Comparison of ENCODE assay signal across 33 cellular contexts in the genomic region with DNA sequence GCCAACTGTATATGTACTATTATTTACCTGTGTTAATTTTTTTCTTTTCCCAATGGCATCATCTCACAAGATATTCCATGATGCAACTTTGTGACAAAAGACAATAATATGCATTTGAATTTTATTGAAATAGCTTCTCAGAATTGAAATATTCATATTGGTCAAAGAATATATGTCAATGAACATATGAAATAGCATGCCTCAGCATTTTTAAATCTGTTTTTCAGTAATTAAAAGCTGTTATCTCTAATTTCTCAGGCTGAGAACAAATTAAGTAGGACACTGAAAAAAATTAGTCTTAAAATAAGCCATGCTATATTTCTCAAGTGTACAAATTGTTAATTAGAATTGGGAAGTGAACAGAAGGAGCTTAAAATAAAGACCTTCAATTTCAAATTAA.
DNase-seq lines count a peak whose midpoint lies in the region; ATAC-seq, FAIRE-seq and TF ChIP-seq lines count a peak whose summit lies in the region.
"Had no signal": no experiment of that assay in that cellular context is flagged by ENCODE, and none has a peak within 500 bp of the region (broad histone marks: within the 10 kb centered on the region; RNA-seq: fewer than 3 reads in every experiment).

No MANE protein-coding gene starts in this region.

- no peak overlapping the region for H2BK120ac ChIP-seq in IMR-90 (ENCODE audit: low read depth, low read length)

- in situ Hi-C loops in HepG2 (cut with HindIII; ENCODE audit: extremely low pct_ligation_motif_present, low pct_unique_long_range_greater_than_20kb), result no loop called here
- in situ Hi-C loops in IMR-90 (cut with MboI; ENCODE audit: low sequenced_read_pairs), result no loop called here
- in situ Hi-C loops in K562 (cut with MboI), result no loop called here

- H3K14ac ChIP-seq in IMR-90 (replicated peaks; ENCODE audit: low read depth, low read length), result no peak overlapping the region

- no peak overlapping the region for H3K23ac ChIP-seq in IMR-90 (ENCODE audit: low read depth, low read length)

- no peak for TF ChIP-seq CTCF in HepG2 (CRISPR knock-in tag; IDR thresholded peaks at IDR 0.05)
- no peak for TF ChIP-seq CTCF in right lobe of liver (IDR thresholded peaks at IDR 0.05)
- no peak for TF ChIP-seq CTCF in A549 (IDR thresholded peaks at IDR 0.05)
- no peak for TF ChIP-seq CTCF in IMR-90 (conservative IDR thresholded peaks at IDR 0.05; ENCODE audit: low read depth, low read length)
- TF ChIP-seq CTCF in K562 (IDR thresholded peaks at IDR 0.05 in 2 of 3, conservative IDR thresholded peaks at IDR 0.05 in 1 of 3; ENCODE audit: insufficient read depth in 2 of 3, low read depth in 1 of 3, low read length in 3 of 3), result no peak

- no peaks in the 10 kb centered on the region for H3K79me2 ChIP-seq in HepG2 (ENCODE audit: insufficient read depth, low read length)
- H3K79me2 ChIP-seq in K562 (ENCODE audit: control insufficient read depth, insufficient read depth, low read length), result no peaks in the 10 kb centered on the region

- H4K8ac ChIP-seq in IMR-90 (ENCODE audit: low read depth in 2 of 2, low read length in 2 of 2), result no peak overlapping the region

- POLR2A ChIA-PET in HepG2 (lab: Yijun Ruan, JAX), result no interaction called here
- POLR2A ChIA-PET in A549 (lab: Yijun Ruan, JAX), result no interaction called here
- POLR2A ChIA-PET in IMR-90 (lab: Charles Lee; ENCODE audit: unreplicated experiment), result interaction anchor here (0.6 kb wide), 1 partner anchor 536 kb away, joined by 3 read pairs; no protein-coding TSS in a partner anchor
- POLR2A ChIA-PET in K562 (lab: Yijun Ruan, JAX), result no interaction called here

- no peak overlapping the region for H2BK20ac ChIP-seq in IMR-90 (ENCODE audit: low read depth, low read length)

- no peak overlapping the region for H3K9ac ChIP-seq in HepG2 (ENCODE audit: insufficient read depth, low read depth, low read length)
- no peak overlapping the region for H3K9ac ChIP-seq in IMR-90 (ENCODE audit: low read depth, low read length)
- H3K9ac ChIP-seq in K562 (ENCODE audit: insufficient read depth in 1 of 2, low read depth in 2 of 2, low read length in 2 of 2), result no peak overlapping the region
- H3K9ac ChIP-seq: BLaER1; BLaER1 treated with 17β-estradiol and CSF1 and Interleukin-3, amounts not matched to agents 10 nM and 100 nM had no signal

- H3K4ac ChIP-seq in IMR-90 (ENCODE audit: low read depth, low read length), result no peak overlapping the region

- TF ChIP-seq POLR2A in HepG2 (IDR thresholded peaks at IDR 0.05; ENCODE audit: insufficient read depth in 1 of 2, low read depth in 2 of 2, low read length in 2 of 2) (no peak), right lobe of liver (IDR thresholded peaks at IDR 0.05) (no peak), A549 (IDR thresholded peaks at IDR 0.05; ENCODE audit: low read length) (no peak), IMR-90 (IDR thresholded peaks at IDR 0.05; ENCODE audit: low read depth, low read length) (no peak), K562 (conservative IDR thresholded peaks at IDR 0.05) (no peak)

- BruUV-seq in HepG2 (replicated peaks; lab: Mats Ljungman, UMichigan), result no TSS peak
- BruUV-seq in IMR-90 (replicated peaks; lab: Mats Ljungman, UMichigan), result no TSS peak
- no TSS peak for BruUV-seq in K562 (replicated peaks; lab: Mats Ljungman, UMichigan)

- H3K27me3 ChIP-seq in HepG2 (ENCODE audit: control insufficient read depth in 1 of 2, insufficient read depth in 2 of 2, low read length in 2 of 2) (no peaks in the 10 kb centered on the region), right lobe of liver (no peaks in the 10 kb centered on the region), IMR-90 (ENCODE audit: control insufficient read depth, insufficient read depth, low read length) (no peaks in the 10 kb centered on the region; the same call in 1 of the 2 replicates), K562 (ENCODE audit: control insufficient read depth in 2 of 2, insufficient read depth in 2 of 2, low read length in 2 of 2) (no peaks in the 10 kb centered on the region)
- H3K27me3 ChIP-seq: BE2C; BLaER1; BLaER1 treated with 17β-estradiol and CSF1 and Interleukin-3, amounts not matched to agents 10 nM and 100 nM had no signal

- no peak overlapping the region for H3K4me3 ChIP-seq in HepG2 (replicated peaks in 1 of 3; ENCODE audit: insufficient read depth in 1 of 3, low read depth in 2 of 3, low read length in 3 of 3)
- no peak overlapping the region for H3K4me3 ChIP-seq in right lobe of liver
- no peak overlapping the region for H3K4me3 ChIP-seq in A549
- no peak overlapping the region for H3K4me3 ChIP-seq in IMR-90 (ENCODE audit: insufficient read depth, low read depth, low read length)
- no peak overlapping the region for H3K4me3 ChIP-seq in K562
- H3K4me3 ChIP-seq: BLaER1; BLaER1 treated with 17β-estradiol and CSF1 and Interleukin-3, amounts not matched to agents 10 nM and 100 nM had no signal

- no peak overlapping the region for H2BK5ac ChIP-seq in IMR-90 (ENCODE audit: low read depth, low read length, poor library complexity, severe bottlenecking)

- FAIRE-seq in HepG2 (lab: Jason Lieb, UNC), result no peak
- no peak for FAIRE-seq in A549 (lab: Jason Lieb, UNC)
- FAIRE-seq in K562 (lab: Jason Lieb, UNC), result no peak
- FAIRE-seq: D721Med had no signal

- H3K27ac ChIP-seq in HepG2 (ENCODE audit: extremely low read length, insufficient read depth, low read length) (no peak overlapping the region), right lobe of liver (no peak overlapping the region), A549 (no peak overlapping the region), IMR-90 (ENCODE audit: insufficient read depth, low read length) (no peak overlapping the region), K562 (ENCODE audit: extremely low read depth, low read depth, low read length) (no peak overlapping the region)
- H3K27ac ChIP-seq: 22Rv1; BLaER1; BLaER1 treated with 17β-estradiol and CSF1 and Interleukin-3, amounts not matched to agents 10 nM and 100 nM; C4-2B had no signal

- no peak overlapping the region for H2AK9ac ChIP-seq in IMR-90 (replicated peaks; ENCODE audit: low read depth, low read length, poor library complexity)

- H3K9me3 ChIP-seq in HepG2 (ENCODE audit: low read length) (no peaks in the 10 kb centered on the region), right lobe of liver (no peaks in the 10 kb centered on the region), A549 (no peaks in the 10 kb centered on the region), IMR-90 (ENCODE audit: control insufficient read depth, insufficient read depth, low read length) (no peaks in the 10 kb centered on the region), K562 (replicated peaks; ENCODE audit: control insufficient read depth, insufficient read depth, low read depth, low read length) (no peaks in the 10 kb centered on the region)
- H3K9me3 ChIP-seq: BE2C; BLaER1; BLaER1 treated with 17β-estradiol and CSF1 and Interleukin-3, amounts not matched to agents 10 nM and 100 nM; Caco-2 had no signal

- no peak for ATAC-seq in HepG2
- ATAC-seq in right lobe of liver, result no peak
- no peak for ATAC-seq in A549
- ATAC-seq in IMR-90 (ENCODE audit: low read depth), result no peak
- ATAC-seq in K562, result no peak
- ATAC-seq in GM19467 (IDR thresholded peaks at IDR 0.05; ENCODE audit: unreplicated experiment), result no peak
- ATAC-seq in GM21360 (IDR thresholded peaks at IDR 0.05; ENCODE audit: unreplicated experiment), result no peak
- ATAC-seq: CD8-positive, alpha-beta T cell had no signal

- intact Hi-C loops in HepG2 (cut with micrococcal nuclease; ENCODE audit: unreplicated experiment), result no loop called here
- intact Hi-C loops in right lobe of liver (cut with DNase I), result no loop called here
- intact Hi-C loops in IMR-90 (cut with micrococcal nuclease), result no loop called here
- intact Hi-C loops in K562 (cut with micrococcal nuclease), result no loop called here

- H3K56ac ChIP-seq in IMR-90 (ENCODE audit: extremely low read depth, insufficient read depth, low read length), result no peak overlapping the region

- H3K4me1 ChIP-seq in HepG2 (ENCODE audit: insufficient read depth, low read length) (no peaks in the 10 kb centered on the region), right lobe of liver (no peaks in the 10 kb centered on the region), A549 (no peaks in the 10 kb centered on the region), IMR-90 (ENCODE audit: control insufficient read depth, insufficient read depth, low read length) (no peaks in the 10 kb centered on the region), K562 (replicated peaks in 1 of 2; ENCODE audit: control insufficient read depth in 2 of 2, insufficient read depth in 2 of 2, low read length in 2 of 2) (no peaks in the 10 kb centered on the region)
- H3K4me1 ChIP-seq: BE2C; BLaER1; BLaER1 treated with 17β-estradiol and CSF1 and Interleukin-3, amounts not matched to agents 10 nM and 100 nM; Caco-2 had no signal

- no peak overlapping the region for H4K5ac ChIP-seq in IMR-90 (ENCODE audit: low read depth, low read length)

- H3K36me3 ChIP-seq in HepG2 (replicated peaks in 1 of 2; ENCODE audit: control insufficient read depth in 1 of 2, insufficient read depth in 2 of 2, low read length in 2 of 2) (no peaks in the 10 kb centered on the region), right lobe of liver (no peaks in the 10 kb centered on the region), IMR-90 (ENCODE audit: control insufficient read depth, insufficient read depth, low read length) (no peaks in the 10 kb centered on the region), K562 (ENCODE audit: control insufficient read depth, insufficient read depth, low read length) (no peaks in the 10 kb centered on the region)
- H3K36me3 ChIP-seq: BE2C; BLaER1; BLaER1 treated with 17β-estradiol and CSF1 and Interleukin-3, amounts not matched to agents 10 nM and 100 nM had no signal

- H4K20me1 ChIP-seq in HepG2 (ENCODE audit: insufficient read depth, low read length), result no peaks in the 10 kb centered on the region
- H4K20me1 ChIP-seq in IMR-90 (ENCODE audit: insufficient read depth, low read length), result no peaks in the 10 kb centered on the region
- H4K20me1 ChIP-seq in K562 (replicated peaks; ENCODE audit: control insufficient read depth, insufficient read depth, low read length), result no peaks in the 10 kb centered on the region
- H4K20me1 ChIP-seq: BLaER1; BLaER1 treated with 17β-estradiol and CSF1 and Interleukin-3, amounts not matched to agents 10 nM and 100 nM had no signal

- H3K4me2 ChIP-seq in HepG2 (ENCODE audit: low read depth, low read length), result no peak overlapping the region
- H3K4me2 ChIP-seq in A549, result no peak overlapping the region
- no peak overlapping the region for H3K4me2 ChIP-seq in IMR-90 (ENCODE audit: low read depth, low read length)
- H3K4me2 ChIP-seq in K562 (ENCODE audit: insufficient read depth, low read length), result no peak overlapping the region
- H3K4me2 ChIP-seq: BLaER1; BLaER1 treated with 17β-estradiol and CSF1 and Interleukin-3, amounts not matched to agents 10 nM and 100 nM had no signal

- TF ChIP-seq EP300 in HepG2 (IDR thresholded peaks at IDR 0.05; ENCODE audit: low read depth in 2 of 2, low read length in 2 of 2) (no peak), HepG2 (CRISPR knock-in tag; IDR thresholded peaks at IDR 0.05; ENCODE audit: borderline replicate concordance) (no peak), A549 (IDR thresholded peaks at IDR 0.05) (no peak), K562 (IDR thresholded peaks at IDR 0.05; ENCODE audit: low read length) (no peak)

- H2AFZ ChIP-seq in HepG2 (ENCODE audit: low read length) (no peak overlapping the region), IMR-90 (replicated peaks; ENCODE audit: low read length, poor library complexity) (no peak overlapping the region), K562 (ENCODE audit: low read depth, low read length) (no peak overlapping the region)

- H3K9me1 ChIP-seq in IMR-90 (ENCODE audit: insufficient read depth, low read length) (no peaks in the 10 kb centered on the region), K562 (ENCODE audit: control insufficient read depth, insufficient read depth, low read length) (no peaks in the 10 kb centered on the region)

- no peak overlapping the region for H4K91ac ChIP-seq in IMR-90 (ENCODE audit: insufficient read depth, low read depth, low read length)

- no peak overlapping the region for H3K18ac ChIP-seq in IMR-90 (ENCODE audit: low read depth, low read length)

- H2BK15ac ChIP-seq in IMR-90 (ENCODE audit: low read depth, low read length), result no peak overlapping the region

- TF ChIP-seq RAD21 in HepG2 (CRISPR knock-in tag; IDR thresholded peaks at IDR 0.05), result no peak
- no peak for TF ChIP-seq RAD21 in A549 (conservative IDR thresholded peaks at IDR 0.05 in 1 of 2, IDR thresholded peaks at IDR 0.05 in 1 of 2)
- no peak for TF ChIP-seq RAD21 in IMR-90 (IDR thresholded peaks at IDR 0.05; ENCODE audit: low read length)
- TF ChIP-seq RAD21 in K562 (CRISPR knock-in tag; conservative IDR thresholded peaks at IDR 0.05 in 1 of 2, IDR thresholded peaks at IDR 0.05 in 1 of 2), result no peak

- CTCF ChIA-PET in HepG2 (lab: Yijun Ruan, JAX; ENCODE audit: low intra/inter-chr PET ratio, low total read pairs), result no interaction called here
- CTCF ChIA-PET in A549 (lab: Yijun Ruan, JAX), result no interaction called here
- CTCF ChIA-PET in IMR-90 (lab: Yijun Ruan, JAX), result no interaction called here
- CTCF ChIA-PET in K562 (lab: Yijun Ruan, JAX; ENCODE audit: low intra/inter-chr PET ratio), result no interaction called here

- dilution Hi-C loops in IMR-90 (cut with HindIII; ENCODE audit: low sequenced_read_pairs, unreplicated experiment), result no loop called here

- no peaks in the 10 kb centered on the region for H3K79me1 ChIP-seq in IMR-90 (ENCODE audit: low read depth in 1 of 2, low read length in 2 of 2)

- H2AK5ac ChIP-seq in IMR-90 (ENCODE audit: low read depth, low read length), result no peak overlapping the region

- DNase-seq in HepG2 (ENCODE audit: low spot score) (no peak), right lobe of liver (no peak), A549 (ENCODE audit: low read depth in 1 of 2, low spot score in 1 of 2) (no peak), IMR-90 (no peak), K562 (ENCODE audit: extremely low read depth in 1 of 4, low spot score in 3 of 4) (no peak)
- no peak for DNase-seq in stimulated activated CD4-positive, alpha-beta T cell treated with anti-CD3 and anti-CD28 coated beads, Interleukin-4, amount 100 ng/mL, for 1 hour
- DNase-seq: 8988T; ACHN; AML-193; BE2C; C1 segment of cervical spinal cord; Caco-2; Calu3; CD4-positive, alpha-beta memory T cell; CD4-positive, alpha-beta T cell; CD4-positive, CD25-positive, alpha-beta regulatory T cell; CD8-positive, alpha-beta memory T cell; CD8-positive, alpha-beta T cell; COR-L47; DMS 273 treated with DMSO at 0.1 percent for 48 hours; DMS153; DMS53; DMS79; DMS79 treated with DMSO at 0.1 percent for 48 hours; DND-41; EL had no signal
